24 cellular contexts compared by ENCODE assay signal in genomic region chr14:104583424-104584114, GRCh38. TPM values are rescaled to one million over a fixed set of nuclear protein-coding genes. Genes with fewer than 3 reads are reported as not detected.
"Had no signal": no experiment of that assay in that cellular context is flagged by ENCODE, and none has a peak within 500 bp of the region (broad histone marks: within the 10 kb centered on the region; RNA-seq: fewer than 3 reads in every experiment).

No MANE protein-coding gene starts in this region.

- H3K27ac ChIP-seq: epithelial cell of prostate, psoas muscle, sigmoid colon, spleen, testis had no signal

- H3K9me3 Mint-ChIP-seq: activated CD4-positive, alpha-beta T cell treated with anti-CD3 and anti-CD28 coated beads, Interleukin-2, amount 10 ng/mL, durations not matched to agents 7 days and 5 days; activated T-cell treated with anti-CD3 and anti-CD28 coated beads, Interleukin-2, amount 50 U/mL, for 72 hours; effector memory CD8-positive, alpha-beta T cell; naive B cell; stimulated activated naive CD8-positive, alpha-beta T cell treated with anti-CD3 and anti-CD28 coated beads, Interleukin-15, amount 100 ng/mL, for 72 hours had no signal

- H3K9me3 ChIP-seq: psoas muscle, sigmoid colon, spleen, testis had no signal

- H3K4me3 Mint-ChIP-seq: activated CD4-positive, alpha-beta T cell treated with anti-CD3 and anti-CD28 coated beads, Interleukin-2, amount 10 ng/mL, durations not matched to agents 7 days and 5 days; activated naive CD8-positive, alpha-beta T cell; activated T-cell treated with anti-CD3 and anti-CD28 coated beads, Interleukin-2, amount 50 U/mL, for 72 hours; effector memory CD8-positive, alpha-beta T cell; naive B cell; stimulated activated naive CD8-positive, alpha-beta T cell treated with anti-CD3 and anti-CD28 coated beads, Interleukin-15, amount 100 ng/mL, for 72 hours had no signal

- H3K36me3 Mint-ChIP-seq: activated naive CD8-positive, alpha-beta T cell; brain; naive B cell had no signal

- ATAC-seq: activated T-cell treated with anti-CD3 and anti-CD28 coated beads, Interleukin-2, amount 50 U/mL, for 72 hours; effector memory CD8-positive, alpha-beta T cell; left colon; stimulated activated naive CD8-positive, alpha-beta T cell treated with anti-CD3 and anti-CD28 coated beads, Interleukin-15, amount 100 ng/mL, for 72 hours had no signal

- DNase-seq: activated CD4-positive, alpha-beta T cell treated with anti-CD3 and anti-CD28 coated beads, Interleukin-2, amount 10 ng/mL, durations not matched to agents 7 days and 5 days; activated CD8-positive, alpha-beta memory T cell treated with anti-CD3 and anti-CD28 coated beads, Interleukin-2, amount 50 U/mL, for 48 hours; activated gamma-delta T cell treated with Interleukin-2 at 50 U/mL for 16 hours; activated T-cell treated with anti-CD3 and anti-CD28 coated beads, Interleukin-2, amount 50 U/mL, for 72 hours; dermis blood vessel endothelial cell; effector memory CD8-positive, alpha-beta T cell; foreskin melanocyte; head of caudate nucleus; left colon; naive B cell; sigmoid colon; spleen; stimulated activated naive CD8-positive, alpha-beta T cell treated with anti-CD3 and anti-CD28 coated beads, Interleukin-15, amount 100 ng/mL, for 72 hours; SW 1271 had no signal

- H3K27me3 Mint-ChIP-seq: activated CD4-positive, alpha-beta T cell treated with anti-CD3 and anti-CD28 coated beads, Interleukin-2, amount 10 ng/mL, durations not matched to agents 7 days and 5 days had no signal

- H3K4me3 ChIP-seq: sigmoid colon, spleen, testis had no signal

- H3K27ac Mint-ChIP-seq: activated CD4-positive, alpha-beta T cell treated with anti-CD3 and anti-CD28 coated beads, Interleukin-2, amount 10 ng/mL, durations not matched to agents 7 days and 5 days; activated naive CD8-positive, alpha-beta T cell; activated T-cell treated with anti-CD3 and anti-CD28 coated beads, Interleukin-2, amount 50 U/mL, for 72 hours; effector memory CD8-positive, alpha-beta T cell had no signal

- H3K27me3 ChIP-seq: testis had no signal

- H3K4me1 Mint-ChIP-seq: activated CD4-positive, alpha-beta T cell treated with anti-CD3 and anti-CD28 coated beads, Interleukin-2, amount 10 ng/mL, durations not matched to agents 7 days and 5 days; stimulated activated naive CD8-positive, alpha-beta T cell treated with anti-CD3 and anti-CD28 coated beads, Interleukin-15, amount 100 ng/mL, for 72 hours had no signal

- H3K36me3 ChIP-seq: sigmoid colon, spleen had no signal

RNA-seq across cellular contexts. Expression of gene C14orf180, which starts 4.0 kb away (rescaled TPM):
- total RNA-seq: activated CD4-positive, alpha-beta T cell treated with anti-CD3 and anti-CD28 coated beads, Interleukin-2, amount 10 ng/mL, durations not matched to agents 7 days and 5 days; activated T-cell treated with anti-CD3 and anti-CD28 coated beads, Interleukin-2, amount 50 U/mL, for 72 hours; dermis blood vessel endothelial cell; fibroblast of lung; lung microvascular endothelial cell; mononuclear cell; T-helper 2 cell treated with Interferon-gamma antibody and Interleukin-4, amounts not matched to agents 100 ng/mL and 5 ng/mL, for 36 hours had no signal
- polyA plus RNA-seq: fibroblast of lung had no signal

RNA-seq across cellular contexts. Expression of gene TMEM179, which starts 21.0 kb away (rescaled TPM):
- total RNA-seq: activated CD4-positive, alpha-beta T cell treated with anti-CD3 and anti-CD28 coated beads, Interleukin-2, amount 10 ng/mL, durations not matched to agents 7 days and 5 days; dermis blood vessel endothelial cell; lung microvascular endothelial cell; mononuclear cell; omental fat pad; psoas muscle; spleen had no signal
